18 cellular contexts compared by ENCODE assay signal in genomic region chrX:109155161-109155560, GRCh38.
DNase-seq lines count a peak whose midpoint lies in the region; ATAC-seq and TF ChIP-seq lines count a peak whose summit lies in the region.
"Had no signal": no experiment of that assay in that cellular context is flagged by ENCODE, and none has a peak within 500 bp of the region (broad histone marks: within the 10 kb centered on the region; RNA-seq: fewer than 3 reads in every experiment).

No MANE protein-coding gene starts in this region.

- POLR2A ChIA-PET in RWPE1 (lab: Yijun Ruan, JAX; ENCODE audit: low non-redundant PET) = no interaction called here

- peak; percentile 4 to 39 for DNase-seq in Kasumi-1 (lab: John Stamatoyannopoulos, UW)
- DNase-seq in MV-4-11 (lab: John Stamatoyannopoulos, UW) = peak; percentile 64
- peak; percentile 4 for DNase-seq in RWPE1 (ENCODE audit: low spot score)
- DNase-seq in foreskin melanocyte = peak; percentile 82
- DNase-seq in NCI-H524 (lab: John Stamatoyannopoulos, UW) = no peak
- DNase-seq: ACHN; CD4-positive, alpha-beta memory T cell; NCI-H1105 treated with DMSO at 0.1 percent for 48 hours; NCI-H2029 treated with DMSO at 0.1 percent for 48 hours; NCI-H2171; NCI-H345; NCI-H524 treated with DMSO at 0.1 percent for 48 hours; T-helper 17 cell had no signal

- no peak for TF ChIP-seq CTCF in RWPE1 (conservative IDR thresholded peaks at IDR 0.05; ENCODE audit: low read depth)

- H3K27ac ChIP-seq in RWPE1 = no peak overlapping the region
- H3K27ac ChIP-seq: SJSA1 had no signal

- ATAC-seq in GM18868 (IDR thresholded peaks at IDR 0.05; ENCODE audit: unreplicated experiment) (no peak), HG02970 (IDR thresholded peaks at IDR 0.05; ENCODE audit: low FRiP score, unreplicated experiment) (no peak)
- ATAC-seq: Panc1, Right ventricle myocardium inferior, T-helper 17 cell had no signal

- CTCF ChIA-PET in RWPE1 (lab: Yijun Ruan, JAX) = no interaction called here

Comparison
In these comparisons a context has a peak if more than half of its experiments do, and no peak if none do; other contexts are left out.
1. DNase-seq: peak in Kasumi-1 (2 of 2), MV-4-11 (single experiment), RWPE1 (single experiment) and foreskin melanocyte (single experiment); none in NCI-H524 (0 of 2).